Comparison of ENCODE assay signal across 10 cellular contexts in the genomic region with DNA sequence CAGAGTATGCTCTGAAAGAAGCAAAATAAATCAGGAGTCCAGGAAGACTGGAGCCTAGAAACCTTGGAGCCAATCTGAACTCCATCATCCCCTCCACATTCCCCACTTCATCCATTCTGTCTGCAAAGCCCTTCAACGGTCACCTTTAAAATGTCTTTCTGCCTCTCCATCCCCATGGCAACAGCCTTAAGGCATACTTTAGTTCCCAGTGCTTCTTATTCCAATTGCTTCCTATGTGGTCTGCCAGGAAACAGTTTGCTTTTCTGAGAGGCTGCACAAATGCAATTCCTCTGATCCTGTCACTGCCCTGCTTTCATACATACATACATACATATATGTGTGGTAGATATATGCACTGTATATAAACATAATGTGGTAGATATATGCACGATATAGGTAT. TPM values are rescaled to one million over a fixed set of nuclear protein-coding genes. Genes with fewer than 3 reads are reported as not detected.
A peak's percentile ranks its signal among the peaks of the same experiment; 100 is the strongest.
DNase-seq lines count a peak whose midpoint lies in the region; FAIRE-seq and TF ChIP-seq lines count a peak whose summit lies in the region.
"Had no signal": no experiment of that assay in that cellular context is flagged by ENCODE, and none has a peak within 500 bp of the region (broad histone marks: within the 10 kb centered on the region; RNA-seq: fewer than 3 reads in every experiment).

No MANE protein-coding gene starts in this region.

- H3K27ac Mint-ChIP-seq in activated T-cell treated with anti-CD3 and anti-CD28 coated beads, Interleukin-2, amount 50 U/mL, for 24 hours: no peak overlapping the region

- H3K27me3 ChIP-seq in subcutaneous abdominal adipose tissue (ENCODE audit: control insufficient read depth in 5 of 5, insufficient read depth in 4 of 5, low read length in 5 of 5) (no peaks in the 10 kb centered on the region), small intestine (ENCODE audit: control insufficient read depth in 2 of 2, insufficient read depth in 2 of 2, low read length in 2 of 2) (no peaks in the 10 kb centered on the region)

- H3K79me2 ChIP-seq in OCI-LY7 (ENCODE audit: insufficient read depth, low read depth, low read length): peaks cover 4% of the 10 kb centered on the region; the same call in 1 of the 2 replicates

- peak overlapping the region; percentile 93 for H3K4me2 ChIP-seq in OCI-LY7 (ENCODE audit: low read length)

- H3K9me2 ChIP-seq in OCI-LY7 (ENCODE audit: insufficient read depth, low read length): no peaks in the 10 kb centered on the region

- no peak for TF ChIP-seq CTCF in OCI-LY7 (conservative IDR thresholded peaks at IDR 0.05; ENCODE audit: low read length)

- H3K27me3 Mint-ChIP-seq in activated T-cell treated with anti-CD3 and anti-CD28 coated beads, Interleukin-2, amount 50 U/mL, for 24 hours: peaks cover 19% of the 10 kb centered on the region

- H3K27ac ChIP-seq in OCI-LY7 (ENCODE audit: low read depth, low read length, poor library complexity, severe bottlenecking) (no peak overlapping the region), subcutaneous abdominal adipose tissue (ENCODE audit: low read depth, low read length) (no peak overlapping the region), small intestine (ENCODE audit: low read depth in 1 of 2, low read length in 1 of 2) (no peak overlapping the region)

- no peak for FAIRE-seq in small intestine (lab: Jason Lieb, UNC)

- no peaks in the 10 kb centered on the region for H3K9me3 ChIP-seq in OCI-LY7 (ENCODE audit: low read length)
- peaks cover 0 to 2% (median 0%) of the 10 kb centered on the region in 5 donors for H3K9me3 ChIP-seq in subcutaneous abdominal adipose tissue (ENCODE audit: control insufficient read depth in 5 of 5, low read length in 5 of 5)
- no peaks in the 10 kb centered on the region for H3K9me3 ChIP-seq in small intestine (ENCODE audit: control insufficient read depth, low read depth)

- peaks cover 9% of the 10 kb centered on the region for H3K36me3 Mint-ChIP-seq in activated T-cell treated with anti-CD3 and anti-CD28 coated beads, Interleukin-2, amount 50 U/mL, for 24 hours (ENCODE audit: low read depth)
- H3K36me3 Mint-ChIP-seq: CD14-positive monocyte had no signal

- peak overlapping the region; percentile 94 for H3K4me3 Mint-ChIP-seq in activated T-cell treated with anti-CD3 and anti-CD28 coated beads, Interleukin-2, amount 50 U/mL, for 24 hours

- H3K4me1 ChIP-seq in OCI-LY7 (ENCODE audit: insufficient read depth, low read length, poor library complexity, severe bottlenecking) (no peaks in the 10 kb centered on the region), subcutaneous abdominal adipose tissue (ENCODE audit: control insufficient read depth in 5 of 5, insufficient read depth in 5 of 5, low read length in 5 of 5) (peaks cover 5 to 19% (median 14%) of the 10 kb centered on the region in 5 donors), small intestine (ENCODE audit: control insufficient read depth in 2 of 2, insufficient read depth in 1 of 2, low read depth in 1 of 2, low read length in 1 of 2) (no peaks in the 10 kb centered on the region)

- POLR2A ChIA-PET in OCI-LY7 (lab: Charles Lee): interaction anchor here (0.6 to 1.7 kb wide), 5 partner anchors 38 to 1279 kb away, joined by 3 to 19 read pairs (median 3); a partner anchor contains a TSS

- CTCF ChIA-PET in OCI-LY7 (lab: Charles Lee; ENCODE audit: unreplicated experiment): interaction anchor here (1.3 kb wide), 1 partner anchor 38 kb away, joined by 6 read pairs; no protein-coding TSS in a partner anchor

- intact Hi-C loops in OCI-LY7 (cut with micrococcal nuclease; ENCODE audit: unreplicated experiment): no loop called here

- H3K9me3 Mint-ChIP-seq in activated T-cell treated with anti-CD3 and anti-CD28 coated beads, Interleukin-2, amount 50 U/mL, for 24 hours: no peaks in the 10 kb centered on the region
- H3K9me3 Mint-ChIP-seq: stimulated activated naive B cell treated with anti-CD40 and anti-IgM and Interleukin-4, amounts not matched to agents 10 μg/mL and 1 μg/mL and 100 μg/mL, for 72 hours had no signal

- H3K9ac ChIP-seq in subcutaneous abdominal adipose tissue (ENCODE audit: low read length in 5 of 5): peak overlapping the region in 2 of 5 donors; percentile 51 to 78

- H3K36me3 ChIP-seq in OCI-LY7 (ENCODE audit: insufficient read depth, low read length) (no peaks in the 10 kb centered on the region), subcutaneous abdominal adipose tissue (ENCODE audit: control insufficient read depth in 5 of 5, insufficient read depth in 5 of 5, low read length in 5 of 5) (no peaks in the 10 kb centered on the region), small intestine (ENCODE audit: control insufficient read depth in 2 of 2, insufficient read depth in 2 of 2, low read length in 2 of 2) (no peaks in the 10 kb centered on the region)

- DNase-seq in activated T-cell treated with anti-CD3 and anti-CD28 coated beads, Interleukin-2, amount 50 U/mL, for 24 hours: no peak
- no peak for DNase-seq in activated T-cell treated with anti-CD3 and anti-CD28 coated beads for 4 hours
- no peak for DNase-seq in OCI-LY7 (ENCODE audit: low spot score)
- peak; percentile 9 for DNase-seq in globus pallidus (ENCODE audit: low spot score)
- no peak for DNase-seq in activated CD4-positive, alpha-beta T cell treated with anti-CD3 and anti-CD28 coated beads, Interleukin-2, amount 50 U/mL, for 4 hours
- no peak for DNase-seq in T-helper 9 cell
- no peak for DNase-seq in small intestine

- no peaks in the 10 kb centered on the region for H4K20me1 ChIP-seq in OCI-LY7 (ENCODE audit: insufficient read depth, low read length)

- H3K4me1 Mint-ChIP-seq in activated T-cell treated with anti-CD3 and anti-CD28 coated beads, Interleukin-2, amount 50 U/mL, for 24 hours (ENCODE audit: low read depth): peaks cover 4% of the 10 kb centered on the region

- H3K4me3 ChIP-seq in OCI-LY7 (ENCODE audit: low read depth, low read length, poor library complexity, severe bottlenecking) (peak overlapping the region; percentile 82), subcutaneous abdominal adipose tissue (ENCODE audit: low read depth in 1 of 5, low read length in 5 of 5) (peak overlapping the region in 4 of 5 donors; percentile 72 to 90 (median 82)), small intestine (ENCODE audit: low read depth in 1 of 2, low read length in 2 of 2) (no peak overlapping the region)

- BruUV-seq in OCI-LY7 (replicated peaks; lab: Mats Ljungman, UMichigan): no TSS peak

- WGBS in small intestine, 3 donors: 23 to 70% (median 54%) methylated on average over 2 of the region's 2 CpGs

- H2AFZ ChIP-seq in OCI-LY7 (ENCODE audit: low read length): peak overlapping the region; percentile 95

RNA-seq across cellular contexts. Expression of a gene that starts 0.8 kb away (rescaled TPM):
- 16.9 and 19.7 TPM in 2 replicates for total RNA-seq in OCI-LY7 (2014; rRNA removed; shearing (Covaris generic))
- total RNA-seq in OCI-LY7 (2022): 10.4 and 10.8 TPM in 2 replicates
- 10 to 100 TPM in 1 of 3 donors, 1 to 10 TPM in 1, under 1 TPM in 1; 0.89 to 26.7 (median 3.5) TPM for polyA plus RNA-seq in small intestine

RNA-seq across cellular contexts. Expression of a gene that starts 38.5 kb away (rescaled TPM):
- 1.7 and 2.4 TPM in 2 replicates for total RNA-seq in OCI-LY7 (2014; rRNA removed; shearing (Covaris generic))
- 2.7 and 2.9 TPM in 2 replicates for total RNA-seq in OCI-LY7 (2022)
- polyA plus RNA-seq in small intestine: under 1 TPM in 1 of 3 donors, not detected in 2; 0.40 TPM

Comparison
In these comparisons a context has a peak if more than half of its experiments do, and no peak if none do; other contexts are left out.
1. H3K4me3 ChIP-seq: peak in OCI-LY7 (single experiment) and subcutaneous abdominal adipose tissue (4 of 5); none in small intestine (0 of 2).